Comparison of ENCODE assay signal across 1 cellular context in genomic region chr12:52145941-52146821, GRCh38.
TF ChIP-seq lines count a peak whose summit lies in the region.

No MANE protein-coding gene starts in this region.

TF ChIP-seq in SK-N-SH, 30 proteins besides CTCF, POLR2A, EP300 and RAD21 (continued from another document):
- TF ChIP-seq TCF12 (IDR thresholded peaks at IDR 0.05) (no peak), MEF2A (IDR thresholded peaks at IDR 0.05; ENCODE audit: borderline replicate concordance, low read depth) (no peak)
TF ChIP-seq in SK-N-SH: peak in this region for 0.
